In the genomic region with DNA sequence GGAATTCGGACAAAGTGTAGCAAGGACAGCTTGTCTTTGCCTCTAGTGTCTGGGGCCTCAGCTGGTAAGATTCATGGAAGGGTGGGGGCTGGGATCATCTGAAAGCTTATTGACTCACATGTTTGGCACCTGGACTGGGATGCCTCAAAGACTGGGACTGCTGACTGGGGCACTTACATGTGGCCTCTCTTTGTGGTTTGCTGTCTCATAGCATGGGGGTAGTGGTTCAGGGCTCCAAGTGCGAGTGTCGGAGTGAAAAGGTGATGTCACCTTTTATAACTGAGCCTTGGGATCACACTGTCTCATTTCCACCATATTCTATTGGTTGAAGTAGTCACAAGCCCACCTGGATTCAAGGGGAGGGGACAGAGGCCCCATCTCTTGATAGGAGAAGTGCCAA, we compare ENCODE assay signal across 13 cellular contexts. TPM values are rescaled to one million over a fixed set of nuclear protein-coding genes. Genes with fewer than 3 reads are reported as not detected.
DNase-seq lines count a peak whose midpoint lies in the region; ATAC-seq and TF ChIP-seq lines count a peak whose summit lies in the region.
"Had no signal": no experiment of that assay in that cellular context is flagged by ENCODE, and none has a peak within 500 bp of the region (broad histone marks: within the 10 kb centered on the region; RNA-seq: fewer than 3 reads in every experiment).

No MANE protein-coding gene starts in this region.

- peaks cover 15 to 40% (median 39%) of the 10 kb centered on the region in 3 donors for H3K36me3 Mint-ChIP-seq in immature natural killer cell

- H3K9me3 Mint-ChIP-seq in immature natural killer cell = no peaks in the 10 kb centered on the region
- H3K9me3 Mint-ChIP-seq: mesothelial cell of epicardium had no signal

- H3K4me1 Mint-ChIP-seq in immature natural killer cell = peaks cover under 1 to 17% of the 10 kb centered on the region in 2 donors

- intact Hi-C loops in left ventricle myocardium superior (cut with micrococcal nuclease) = no loop called here

- peak; percentile 51 for ATAC-seq in left ventricle myocardium superior
- ATAC-seq in HG02870 (IDR thresholded peaks at IDR 0.05; ENCODE audit: unreplicated experiment) = no peak
- ATAC-seq in HG03565 (IDR thresholded peaks at IDR 0.05; ENCODE audit: unreplicated experiment) = no peak

- peak; percentile 39 for DNase-seq in AG08396 (ENCODE audit: low spot score)
- DNase-seq in HL-60 (ENCODE audit: low read depth in 1 of 2, low spot score in 1 of 2) = peak; percentile 79 to 87
- peak; percentile 53 for DNase-seq in SKM-1 treated with dmso at 0.1 percent for 144 hours (lab: John Stamatoyannopoulos, UW; ENCODE audit: unreplicated experiment)
- DNase-seq in left ventricle myocardium superior = no peak
- no peak for DNase-seq in immature natural killer cell
- no peak for DNase-seq in globus pallidus (ENCODE audit: low spot score)
- DNase-seq: COR-L47; esophagus squamous epithelium; NCI-H526; stimulated activated CD4-positive, alpha-beta T cell treated with anti-CD3 and anti-CD28 coated beads, Interleukin-15, amount 100 ng/mL, for 24 hours had no signal

- H3K27ac Mint-ChIP-seq in immature natural killer cell = no peak overlapping the region
- H3K27ac Mint-ChIP-seq: mesothelial cell of epicardium had no signal

- no peak for TF ChIP-seq CTCF in HL-60 (IDR thresholded peaks at IDR 0.05; ENCODE audit: insufficient read depth, low read length)

- H3K4me3 Mint-ChIP-seq in immature natural killer cell = no peak overlapping the region
- H3K4me3 Mint-ChIP-seq: mesothelial cell of epicardium had no signal

- H3K4me3 ChIP-seq in HL-60 (replicated peaks; ENCODE audit: insufficient read depth, low read length) = no peak overlapping the region
- H3K4me3 ChIP-seq: esophagus squamous epithelium had no signal

- H3K27ac ChIP-seq in HL-60 (replicated peaks) = peak overlapping the region; percentile 93

- no peaks in the 10 kb centered on the region for H3K27me3 Mint-ChIP-seq in immature natural killer cell (ENCODE audit: low read depth in 3 of 3)

- no peaks in the 10 kb centered on the region for H3K27me3 ChIP-seq in HL-60 (ENCODE audit: insufficient read depth, poor library complexity, severe bottlenecking)
- H3K27me3 ChIP-seq: esophagus squamous epithelium had no signal

RNA-seq across cellular contexts. Expression of a gene that starts 6.8 kb away (rescaled TPM):
- total RNA-seq in left ventricle myocardium superior = 34.3 TPM
- 100 to 1,000 TPM in 1 of 3 donors, 10 to 100 TPM in 2; 55.4 to 139 (median 61.8) TPM for polyA plus RNA-seq in immature natural killer cell

Comparison
In these comparisons a context has a peak if more than half of its experiments do, and no peak if none do; other contexts are left out.
1. DNase-seq: peak in AG08396 (single experiment), HL-60 (2 of 2) and SKM-1 treated with dmso at 0.1 percent for 144 hours (single experiment); none in left ventricle myocardium superior (single experiment), immature natural killer cell (0 of 3) and globus pallidus (single experiment).